In genomic region chr12:111775205-111776193, GRCh38 we compare ENCODE assay signal across 8 cellular contexts. TPM values are rescaled to one million over a fixed set of nuclear protein-coding genes. Genes with fewer than 3 reads are reported as not detected.
DNase-seq lines count a peak whose midpoint lies in the region; ATAC-seq, FAIRE-seq and TF ChIP-seq lines count a peak whose summit lies in the region.

No MANE protein-coding gene starts in this region.

- no peaks in the 10 kb centered on the region for H3K36me3 ChIP-seq in Panc1 (ENCODE audit: control insufficient read depth, insufficient read depth, low read length)
- peaks cover 10% of the 10 kb centered on the region for H3K36me3 ChIP-seq in endodermal cell (ENCODE audit: control insufficient read depth, insufficient read depth, low read length)
- no peaks in the 10 kb centered on the region for H3K36me3 ChIP-seq in mucosa of descending colon (ENCODE audit: low read depth)
- H3K36me3 ChIP-seq in vagina: no peaks in the 10 kb centered on the region

- POLR2A ChIA-PET in Panc1 (lab: Charles Lee): interaction anchor here (0.7 to 0.9 kb wide), 2 partner anchors 38 to 58 kb away, joined by 3 read pairs; no protein-coding TSS in a partner anchor

- H3K36me3 Mint-ChIP-seq in endodermal cell (ENCODE audit: low read depth): peaks cover 21% of the 10 kb centered on the region

- TF ChIP-seq CTCF in Panc1 (IDR thresholded peaks at IDR 0.05) (no peak), endodermal cell (conservative IDR thresholded peaks at IDR 0.05) (no peak), mucosa of descending colon (IDR thresholded peaks at IDR 0.05) (no peak), vagina (IDR thresholded peaks at IDR 0.05) (no peak)

- CTCF ChIA-PET in Panc1 (lab: Charles Lee): interaction anchor here (0.5 to 1.4 kb wide), 3 partner anchors 21 to 129 kb away, joined by 4 to 5 read pairs (median 5); no protein-coding TSS in a partner anchor

- no peak for TF ChIP-seq POLR2A in vagina (IDR thresholded peaks at IDR 0.05)
- TF ChIP-seq POLR2A in H54 (IDR thresholded peaks at IDR 0.05; ENCODE audit: low read depth, low read length): no peak

- no peak overlapping the region for H3K9ac ChIP-seq in endodermal cell (ENCODE audit: extremely low read depth, low read length, poor library complexity, severe bottlenecking)

- peak overlapping the region; percentile 89 for H3K27ac Mint-ChIP-seq in endodermal cell

- peaks cover 36% of the 10 kb centered on the region for H3K4me1 Mint-ChIP-seq in endodermal cell

- peak; percentile 78 for ATAC-seq in GM18502 (IDR thresholded peaks at IDR 0.05; ENCODE audit: poor library complexity, unreplicated experiment)
- ATAC-seq in HG03039 (IDR thresholded peaks at IDR 0.05; ENCODE audit: unreplicated experiment): peak; percentile 44
- peak; percentile 52 for ATAC-seq in Panc1
- peak; percentile 60 for ATAC-seq in mucosa of descending colon

- H3K4me3 ChIP-seq in Panc1 (ENCODE audit: low read depth in 2 of 2, low read length in 2 of 2): peak overlapping the region in 1 of 2 experiments; percentile 9; a peak in 2 of 4 replicates
- no peak overlapping the region for H3K4me3 ChIP-seq in endodermal cell (ENCODE audit: low read length)
- no peak overlapping the region for H3K4me3 ChIP-seq in mucosa of descending colon
- peak overlapping the region in 1 of 2 donors; percentile 19 for H3K4me3 ChIP-seq in vagina

- H3K4me1 ChIP-seq in Panc1 (ENCODE audit: control insufficient read depth, insufficient read depth, low read length): peaks cover 30% of the 10 kb centered on the region
- H3K4me1 ChIP-seq in endodermal cell (ENCODE audit: control insufficient read depth, insufficient read depth, low read length): peaks cover 18% of the 10 kb centered on the region
- H3K4me1 ChIP-seq in mucosa of descending colon (ENCODE audit: low read depth): peaks cover 86% of the 10 kb centered on the region
- peaks cover 62% of the 10 kb centered on the region for H3K4me1 ChIP-seq in vagina

- H3K9me3 ChIP-seq in Panc1 (ENCODE audit: control insufficient read depth, insufficient read depth, low read depth, low read length): no peaks in the 10 kb centered on the region
- H3K9me3 ChIP-seq in endodermal cell (ENCODE audit: control insufficient read depth, low read length): no peaks in the 10 kb centered on the region
- no peaks in the 10 kb centered on the region for H3K9me3 ChIP-seq in mucosa of descending colon
- H3K9me3 ChIP-seq in vagina: no peaks in the 10 kb centered on the region

- H3K27ac ChIP-seq in Panc1 (ENCODE audit: low read length): peak overlapping the region; percentile 65
- H3K27ac ChIP-seq in endodermal cell (ENCODE audit: low read depth, low read length): no peak overlapping the region
- peak overlapping the region; percentile 90 for H3K27ac ChIP-seq in vagina

- no TSS peak for BruUV-seq in Panc1 (replicated peaks; lab: Mats Ljungman, UMichigan)

- DNase-seq in Panc1 (ENCODE audit: low read depth, low spot score) (no peak), endodermal cell (peak; percentile 75), mucosa of descending colon (peak; percentile 88 to 94 (median 93)), vagina (ENCODE audit: extremely low spot score in 2 of 2) (peak in 1 of 2 donors; percentile 96), H54 (ENCODE audit: insufficient read length, low spot score) (no peak), epidermal melanocyte (ENCODE audit: insufficient read length, low spot score) (no peak)

- 80 to 93% methylated on average over 10 to 15 of the region's 15 CpGs for WGBS in endodermal cell (ENCODE audit: insufficient coverage in 1 of 2, insufficient read length in 1 of 2), 2 experiments

- H3K27me3 ChIP-seq in Panc1 (ENCODE audit: control insufficient read depth, insufficient read depth, low read length): no peaks in the 10 kb centered on the region
- no peaks in the 10 kb centered on the region for H3K27me3 ChIP-seq in endodermal cell (ENCODE audit: control insufficient read depth, insufficient read depth, low read length, poor library complexity, severe bottlenecking)
- H3K27me3 ChIP-seq in vagina: no peaks in the 10 kb centered on the region

- H3K27me3 Mint-ChIP-seq in endodermal cell (ENCODE audit: insufficient read depth): no peaks in the 10 kb centered on the region

- in situ Hi-C loops in Panc1 (cut with HindIII; ENCODE audit: low pct_unique_long_range_greater_than_20kb, low sequenced_read_pairs): no loop called here

- intact Hi-C loops in Panc1 (cut with micrococcal nuclease; ENCODE audit: unreplicated experiment): no loop called here
- intact Hi-C loops in mucosa of descending colon (cut with DNase I, micrococcal nuclease): no loop called here
- intact Hi-C loops in vagina (cut with DNase I): no loop called here

- no peaks in the 10 kb centered on the region for H3K9me3 Mint-ChIP-seq in endodermal cell

- peak overlapping the region; percentile 31 for H3K4me3 Mint-ChIP-seq in endodermal cell

- no peak for FAIRE-seq in H54 (lab: Jason Lieb, UNC)

RNA-seq across cellular contexts. Expression of gene ALDH2, which starts 8.8 kb away (rescaled TPM):
- total RNA-seq in Panc1 (2021; ENCODE audit: unreplicated experiment) (9.0 TPM), endodermal cell (10 to 100 TPM; 76.6 to 91.4 TPM), mucosa of descending colon (100 to 1,000 TPM; 293 to 382 (median 304) TPM), vagina (97.2 TPM)
- 20.9 TPM for polyA plus RNA-seq in Panc1 (2012; ENCODE audit: insufficient read length)
- polyA plus RNA-seq in endodermal cell (2013, experiment 1 of 2): 52.8 TPM
- polyA plus RNA-seq in endodermal cell (2013, experiment 2 of 2): 43.7 TPM

Comparison
In these comparisons a context has a peak if more than half of its experiments do, and no peak if none do; other contexts are left out.
1. DNase-seq: peak in endodermal cell (single experiment) and mucosa of descending colon (3 of 3); none in Panc1 (single experiment), H54 (single experiment) and epidermal melanocyte (single experiment).
2. Peak in every context shown above with its lines, with median percentiles within 50 percentile points of each other: ATAC-seq.